ENCODE assay signal across 8 cellular contexts in the genomic region with DNA sequence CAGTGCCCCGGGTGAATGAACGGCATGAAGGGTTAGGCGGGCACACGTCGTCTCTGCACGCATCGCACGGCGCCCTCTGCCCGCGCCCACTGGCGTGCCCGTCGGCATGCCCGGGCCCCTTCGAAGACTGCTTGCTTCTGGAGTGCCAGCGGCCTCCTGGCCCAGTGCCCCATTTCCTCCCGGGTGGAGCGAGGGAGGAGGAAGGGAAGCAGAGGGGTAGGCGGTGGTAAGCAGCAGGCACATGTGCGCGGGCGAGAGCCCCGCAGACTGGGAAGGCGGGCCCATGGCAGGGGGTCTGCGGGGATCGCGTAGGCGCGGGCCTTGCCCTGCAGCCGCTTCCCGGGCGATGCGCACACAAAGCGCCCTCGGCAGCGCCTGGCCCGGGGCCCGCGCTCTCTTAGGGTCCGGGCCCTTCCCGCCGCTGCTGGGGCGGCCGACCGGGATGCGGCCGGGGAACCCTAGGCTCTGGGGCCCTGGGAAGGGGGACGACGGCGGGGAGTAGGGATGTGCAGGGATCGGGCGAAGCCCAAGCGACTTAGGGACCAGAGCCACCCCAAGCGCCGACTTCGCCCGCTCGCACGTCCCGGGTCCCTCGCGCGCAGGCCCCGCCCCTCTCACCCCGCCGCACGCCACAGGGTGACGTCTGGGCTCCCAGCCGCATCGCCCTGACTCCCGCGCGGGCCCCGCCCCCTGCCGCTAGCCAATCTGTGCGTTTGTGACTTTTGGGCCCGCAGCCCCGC. TPM values are rescaled to one million over a fixed set of nuclear protein-coding genes. Genes with fewer than 3 reads are reported as not detected.
DNase-seq lines count a peak whose midpoint lies in the region; ATAC-seq, FAIRE-seq and TF ChIP-seq lines count a peak whose summit lies in the region.

No MANE protein-coding gene starts in this region.

- H3K9me3 Mint-ChIP-seq in activated naive CD4-positive, alpha-beta T cell treated with anti-CD3 and anti-CD28 coated beads for 36 hours = no peaks in the 10 kb centered on the region

- H3K9me3 ChIP-seq in DND-41 (ENCODE audit: insufficient read depth, low read length, severe bottlenecking) (no peaks in the 10 kb centered on the region), MG63 (no peaks in the 10 kb centered on the region), pancreas (no peaks in the 10 kb centered on the region)

- peaks cover 13% of the 10 kb centered on the region for H4K20me1 ChIP-seq in DND-41 (ENCODE audit: insufficient read depth, low read length)

- peak overlapping the region; percentile 86 for H3K27ac Mint-ChIP-seq in activated naive CD4-positive, alpha-beta T cell treated with anti-CD3 and anti-CD28 coated beads for 36 hours

- H3K27me3 ChIP-seq in DND-41 (ENCODE audit: insufficient read depth, low read length, poor library complexity) (no peaks in the 10 kb centered on the region), MG63 (no peaks in the 10 kb centered on the region), pancreas (no peaks in the 10 kb centered on the region)

- CTCF ChIA-PET in activated naive CD4-positive, alpha-beta T cell treated with anti-CD3 and anti-CD28 coated beads for 36 hours (lab: Charles Lee) = no interaction called here

- peak overlapping the region; percentile 53 for H2AFZ ChIP-seq in DND-41 (ENCODE audit: low read depth, low read length)

- in situ Hi-C loops in GM13976 (cut with MboI; ENCODE audit: low sequenced_read_pairs, unreplicated experiment) = no loop called here

- no peak for FAIRE-seq in pancreas (lab: Jason Lieb, UNC)

- intact Hi-C loops in activated naive CD4-positive, alpha-beta T cell treated with anti-CD3 and anti-CD28 coated beads for 36 hours (cut with micrococcal nuclease) = loop anchor here (5.0 kb wide), 1 partner anchor 139 kb away; the partner anchor contains the start of gene FAM3A
- intact Hi-C loops in pancreas (cut with DNase I) = no loop called here

- DNase-seq in DND-41 (peak; percentile 98), MG63 (peak; percentile 83), germinal center (ENCODE audit: low spot score) (peak; percentile 87), pancreas (peak; percentile 67 to 98 (median 82)), occipital lobe (lab: John Stamatoyannopoulos, UW) (no peak), GM13976 (ENCODE audit: low spot score) (no peak)
- peak; percentile 23 for DNase-seq in activated naive CD4-positive, alpha-beta T cell treated with anti-CD3 and anti-CD28 coated beads for 36 hours

- peaks cover 31% of the 10 kb centered on the region for H3K4me1 ChIP-seq in DND-41 (ENCODE audit: insufficient read depth, low read length)
- peaks cover 0 to 6% (median 0%) of the 10 kb centered on the region in 3 donors for H3K4me1 ChIP-seq in pancreas

- ATAC-seq in DND-41 (ENCODE audit: insufficient read depth, low read depth) (peak; percentile 23), GM21423 (IDR thresholded peaks at IDR 0.05; ENCODE audit: unreplicated experiment) (peak; percentile 2), pancreas (peak; percentile 3 to 72 (median 5))

- peak overlapping the region; percentile 86 for H3K4me2 ChIP-seq in DND-41 (ENCODE audit: insufficient read depth, low read length)

- H3K4me1 Mint-ChIP-seq in activated naive CD4-positive, alpha-beta T cell treated with anti-CD3 and anti-CD28 coated beads for 36 hours (ENCODE audit: low read depth) = peaks cover 18% of the 10 kb centered on the region

- peak overlapping the region; percentile 34 to 58 for H3K4me3 ChIP-seq in DND-41 (ENCODE audit: low read depth in 1 of 2, low read length in 2 of 2)
- H3K4me3 ChIP-seq in MG63 = peak overlapping the region; percentile 50
- peak overlapping the region in 2 of 4 donors; percentile 39 to 43 for H3K4me3 ChIP-seq in pancreas

- H3K9ac ChIP-seq in DND-41 (ENCODE audit: low read depth, low read length) = peak overlapping the region; percentile 94

- peaks cover 6% of the 10 kb centered on the region for H3K36me3 Mint-ChIP-seq in activated naive CD4-positive, alpha-beta T cell treated with anti-CD3 and anti-CD28 coated beads for 36 hours (ENCODE audit: low read depth)

- H3K36me3 ChIP-seq in DND-41 (ENCODE audit: insufficient read depth, low read length) = peaks cover 18% of the 10 kb centered on the region; the same call in 1 of the 2 replicates
- H3K36me3 ChIP-seq in MG63 = peaks cover 3% of the 10 kb centered on the region
- H3K36me3 ChIP-seq in pancreas = no peaks in the 10 kb centered on the region

- 1 to 38% methylated on average over 64 to 79 of the region's 79 CpGs for WGBS in pancreas, 2 donors

- H3K4me3 Mint-ChIP-seq in activated naive CD4-positive, alpha-beta T cell treated with anti-CD3 and anti-CD28 coated beads for 36 hours = peak overlapping the region; percentile 80

- peaks cover 22% of the 10 kb centered on the region for H3K79me2 ChIP-seq in DND-41 (ENCODE audit: insufficient read depth, low read length)

- H3K27me3 Mint-ChIP-seq in activated naive CD4-positive, alpha-beta T cell treated with anti-CD3 and anti-CD28 coated beads for 36 hours (ENCODE audit: low read depth) = no peaks in the 10 kb centered on the region

- peak; percentile 24 for TF ChIP-seq CTCF in DND-41 (IDR thresholded peaks at IDR 0.05; ENCODE audit: borderline replicate concordance, extremely low read depth, low read length, poor library complexity, severe bottlenecking)
- TF ChIP-seq CTCF in pancreas (IDR thresholded peaks at IDR 0.05) = no peak
- no peak for TF ChIP-seq CTCF in GM13976 (IDR thresholded peaks at IDR 0.05; ENCODE audit: borderline replicate concordance, control extremely low read depth, extremely low read depth, insufficient read depth, missing control alignments)

- peak overlapping the region; percentile 92 for H3K27ac ChIP-seq in DND-41 (ENCODE audit: low read length)
- peak overlapping the region; percentile 89 to 96 (median 94) for H3K27ac ChIP-seq in pancreas

RNA-seq across cellular contexts. Expression of gene EMD, which starts 0.9 kb away (rescaled TPM):
- 48.7 and 62.4 TPM in 2 replicates for total RNA-seq in MG63 (2014; rRNA removed; shearing (Covaris generic); ENCODE audit: low replicate concordance)
- 10 to 100 TPM; 62.7 to 70.0 TPM for total RNA-seq in activated naive CD4-positive, alpha-beta T cell treated with anti-CD3 and anti-CD28 coated beads for 36 hours
- total RNA-seq in pancreas (10 to 100 TPM; 23.1 to 42.9 (median 38.7) TPM), occipital lobe (17.2 TPM)
- 10 to 100 TPM; 56.0 to 86.7 TPM for polyA plus RNA-seq in pancreas

RNA-seq across cellular contexts. Expression of gene FLNA, which starts 3.8 kb away (rescaled TPM):
- 1,037 and 1,563 TPM in 2 replicates for total RNA-seq in MG63 (2014; rRNA removed; shearing (Covaris generic); ENCODE audit: low replicate concordance)
- 100 to 1,000 TPM; 398 to 404 TPM for total RNA-seq in activated naive CD4-positive, alpha-beta T cell treated with anti-CD3 and anti-CD28 coated beads for 36 hours
- total RNA-seq in pancreas (100 to 1,000 TPM in 4 of 6 donors, 10 to 100 TPM in 2; 67.0 to 298 (median 142) TPM), occipital lobe (73.0 TPM)
- 100 to 1,000 TPM; 222 to 259 TPM for polyA plus RNA-seq in pancreas

RNA-seq across cellular contexts. Expression of gene RPL10, which starts 19.9 kb away (rescaled TPM):
- 2,393 and 3,736 TPM in 2 replicates for total RNA-seq in MG63 (2014; rRNA removed; shearing (Covaris generic); ENCODE audit: low replicate concordance)
- 1,000 to 10,000 TPM; 3,331 to 3,466 TPM for total RNA-seq in activated naive CD4-positive, alpha-beta T cell treated with anti-CD3 and anti-CD28 coated beads for 36 hours
- total RNA-seq in pancreas (1,000 to 10,000 TPM; 2,194 to 4,058 (median 3,145) TPM), occipital lobe (2,213 TPM)
- polyA plus RNA-seq in pancreas = 1,000 to 10,000 TPM; 2,751 to 3,412 TPM

RNA-seq across cellular contexts. Expression of gene DNASE1L1, which starts 30.8 kb away (rescaled TPM):
- 20.0 and 21.9 TPM in 2 replicates for total RNA-seq in MG63 (2014; rRNA removed; shearing (Covaris generic); ENCODE audit: low replicate concordance)
- total RNA-seq in activated naive CD4-positive, alpha-beta T cell treated with anti-CD3 and anti-CD28 coated beads for 36 hours = 1 to 10 TPM; 7.9 to 9.0 TPM
- 10 to 100 TPM in 1 of 6 donors, 1 to 10 TPM in 5; 5.1 to 13.6 (median 7.3) TPM for total RNA-seq in pancreas
- 10 to 100 TPM; 11.3 to 16.5 TPM for polyA plus RNA-seq in pancreas
- total RNA-seq in occipital lobe = 4.4 TPM

RNA-seq across cellular contexts. Expression of gene TAFAZZIN, which starts 33.1 kb away (rescaled TPM):
- total RNA-seq in MG63 (2014; rRNA removed; shearing (Covaris generic); ENCODE audit: low replicate concordance) = 15.1 and 16.2 TPM in 2 replicates
- total RNA-seq in activated naive CD4-positive, alpha-beta T cell treated with anti-CD3 and anti-CD28 coated beads for 36 hours = 10 to 100 TPM; 63.7 to 66.5 TPM
- total RNA-seq in pancreas = 10 to 100 TPM; 14.6 to 26.7 (median 17.1) TPM
- 10 to 100 TPM; 77.0 to 82.7 TPM for polyA plus RNA-seq in pancreas
- 10.9 TPM for total RNA-seq in occipital lobe

Comparison
In these comparisons a context has a peak if more than half of its experiments do, and no peak if none do; other contexts are left out.
1. DNase-seq: peak in DND-41 (single experiment), MG63 (single experiment), activated naive CD4-positive, alpha-beta T cell treated with anti-CD3 and anti-CD28 coated beads for 36 hours (single experiment), germinal center (single experiment) and pancreas (6 of 6); none in occipital lobe (single experiment) and GM13976 (single experiment).
2. Peak in every context shown above with its lines, with median percentiles within 50 percentile points of each other: ATAC-seq.